23 cellular contexts compared by ENCODE assay signal in the genomic region with DNA sequence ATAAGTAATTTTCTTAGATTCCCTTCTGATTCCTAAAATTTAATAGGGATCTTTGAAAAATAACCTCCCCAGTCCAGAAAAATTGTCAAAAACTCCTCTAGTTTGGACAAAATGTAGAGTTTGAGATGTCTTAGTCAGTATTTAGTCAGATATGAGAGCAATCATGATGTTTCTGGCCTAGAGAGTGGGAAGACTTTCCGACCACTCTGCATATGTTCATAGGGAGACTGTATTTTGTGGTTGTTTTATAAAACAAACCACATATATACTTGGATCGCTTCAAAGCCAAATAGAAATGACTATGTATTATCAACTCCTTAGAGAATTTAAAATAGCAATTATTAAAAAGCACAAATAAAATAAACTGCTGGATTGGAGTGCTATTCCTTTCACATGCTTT.
"Had no signal": no experiment of that assay in that cellular context is flagged by ENCODE, and none has a peak within 500 bp of the region (broad histone marks: within the 10 kb centered on the region; RNA-seq: fewer than 3 reads in every experiment).

No MANE protein-coding gene starts in this region.

- ATAC-seq: activated CD4-positive, CD25-positive, alpha-beta regulatory T cell treated with anti-CD3 and anti-CD28 coated beads, Interleukin-2, amount 50 U/mL, for 24 hours; left lobe of liver; lower lobe of right lung; mucosa of descending colon; natural killer cell treated with Interleukin-12 subunit alpha and Interleukin-12 subunit beta and Interleukin-15 and Interleukin-18, amount 100 ng/mL, for 72 hours; right lobe of liver; T-cell had no signal

- H3K27ac Mint-ChIP-seq: activated naive CD4-positive, alpha-beta T cell treated with anti-CD3 and anti-CD28 coated beads, Interleukin-2, amount 50 U/mL, for 24 hours; activated T-helper 2 cell treated with anti-CD3 and anti-CD28 coated beads, Interferon-gamma antibody, Interleukin-2, Interleukin-4, amounts not matched to agents 10 μg/mL and 5 μg/mL and 100 μg/mL, durations not matched to agents 14 hours and 24 hours and 36 hours; T-cell; type B pancreatic cell had no signal

- H3K27me3 Mint-ChIP-seq: activated naive CD4-positive, alpha-beta T cell treated with anti-CD3 and anti-CD28 coated beads, Interleukin-2, amount 50 U/mL, for 24 hours; natural killer cell treated with Interleukin-12 subunit alpha and Interleukin-12 subunit beta and Interleukin-15 and Interleukin-18, amount 100 ng/mL, for 72 hours; T-cell; type B pancreatic cell had no signal

- H3K9me3 Mint-ChIP-seq: activated naive CD4-positive, alpha-beta T cell treated with anti-CD3 and anti-CD28 coated beads, Interleukin-2, amount 50 U/mL, for 24 hours; activated T-helper 2 cell treated with anti-CD3 and anti-CD28 coated beads, Interferon-gamma antibody, Interleukin-2, Interleukin-4, amounts not matched to agents 10 μg/mL and 5 μg/mL and 100 μg/mL, durations not matched to agents 14 hours and 24 hours and 36 hours; natural killer cell treated with Interleukin-12 subunit alpha and Interleukin-12 subunit beta and Interleukin-15 and Interleukin-18, amount 100 ng/mL, for 72 hours; T-cell; type B pancreatic cell had no signal

- H3K4me3 Mint-ChIP-seq: activated naive CD4-positive, alpha-beta T cell treated with anti-CD3 and anti-CD28 coated beads, Interleukin-2, amount 50 U/mL, for 24 hours; natural killer cell treated with Interleukin-12 subunit alpha and Interleukin-12 subunit beta and Interleukin-15 and Interleukin-18, amount 100 ng/mL, for 72 hours; T-cell; type B pancreatic cell had no signal

- DNase-seq: activated CD4-positive, alpha-beta T cell treated with anti-CD3 and anti-CD28 coated beads, Interleukin-2, amount 50 U/mL, for 1 hour; activated CD8-positive, alpha-beta memory T cell treated with anti-CD3 and anti-CD28 coated beads for 24 hours; anterior cingulate cortex; colonic mucosa; effector CD8-positive, alpha-beta T cell; kidney glomerular epithelial cell; lower lobe of right lung; mesendoderm; mucosa of descending colon; posterior cingulate gyrus; right lobe of liver; stimulated activated CD4-positive, alpha-beta T cell treated with anti-CD3 and anti-CD28 coated beads, Interleukin-12 subunit alpha, Interleukin-12 subunit beta, amount 100 ng/mL, for 4 hours; stimulated activated naive CD4-positive, alpha-beta T cell treated with Interleukin-2 at 50 U/mL for 16 hours; substantia nigra; T-cell; T-helper 9 cell; WERI-Rb-1 had no signal
